17 cellular contexts compared by ENCODE assay signal in genomic region chr10:69807122-69807521, GRCh38. TPM values are rescaled to one million over a fixed set of nuclear protein-coding genes. Genes with fewer than 3 reads are reported as not detected.
DNase-seq lines count a peak whose midpoint lies in the region; FAIRE-seq and TF ChIP-seq lines count a peak whose summit lies in the region.
"Had no signal": no experiment of that assay in that cellular context is flagged by ENCODE, and none has a peak within 500 bp of the region (broad histone marks: within the 10 kb centered on the region; RNA-seq: fewer than 3 reads in every experiment).

No MANE protein-coding gene starts in this region.

- peaks cover 23 to 37% (median 29%) of the 10 kb centered on the region in 3 donors for H3K27me3 Mint-ChIP-seq in CD14-positive monocyte (ENCODE audit: low read depth in 3 of 3)

- no peaks in the 10 kb centered on the region for H3K36me3 Mint-ChIP-seq in CD14-positive monocyte

- DNase-seq in H54 (ENCODE audit: insufficient read length, low spot score) (peak; percentile 88), SW 1271 (lab: John Stamatoyannopoulos, UW) (peak; percentile 19 to 55), fibroblast of mammary gland (ENCODE audit: low read depth) (peak; percentile 70), urothelium cell line (ENCODE audit: low spot score) (peak; percentile 84), NCI-H82 treated with DMSO at 0.1 percent for 48 hours (lab: John Stamatoyannopoulos, UW; ENCODE audit: unreplicated experiment) (no peak), CD14-positive monocyte (ENCODE audit: low spot score) (no peak), dorsolateral prefrontal cortex (no peak)
- DNase-seq: activated CD4-positive, alpha-beta T cell treated with anti-CD3 and anti-CD28 coated beads for 36 hours; activated T-cell treated with anti-CD3 and anti-CD28 coated beads, Interleukin-2, amount 50 U/mL, for 4 hours; amygdala; effector memory CD8-positive, alpha-beta T cell; hypothalamus; lower lobe of right lung; MV-4-11; NK-92 treated with Interleukin-12 subunit alpha and Interleukin-12 subunit beta, amount 100 ng/mL, for 24 hours; nucleus accumbens; thyroid gland had no signal

- TF ChIP-seq CTCF in fibroblast of mammary gland (conservative IDR thresholded peaks at IDR 0.05; ENCODE audit: control insufficient read depth, insufficient read depth, low read depth, low read length) (no peak), CD14-positive monocyte (IDR thresholded peaks at IDR 0.05) (no peak), dorsolateral prefrontal cortex (IDR thresholded peaks at IDR 0.05 in 54 of 56, conservative IDR thresholded peaks at IDR 0.05 in 2 of 56; ENCODE audit: low read depth in 1 of 56, partially characterized antibody in 56 of 56) (no peak)

- H3K27ac ChIP-seq in dorsolateral prefrontal cortex: no peak overlapping the region
- H3K27ac ChIP-seq: lower lobe of right lung, thyroid gland had no signal

- intact Hi-C loops in CD14-positive monocyte (cut with micrococcal nuclease) (no loop called here), dorsolateral prefrontal cortex (cut with DNase I) (no loop called here)

- H3K4me3 ChIP-seq in fibroblast of mammary gland (ENCODE audit: control insufficient read depth, low read depth, low read length): no peak overlapping the region
- H3K4me3 ChIP-seq in dorsolateral prefrontal cortex: no peak overlapping the region
- H3K4me3 ChIP-seq: lower lobe of right lung, thyroid gland had no signal

- no peak overlapping the region for H3K4me3 Mint-ChIP-seq in CD14-positive monocyte
- H3K4me3 Mint-ChIP-seq: activated CD4-positive, alpha-beta T cell treated with anti-CD3 and anti-CD28 coated beads for 36 hours; activated T-cell treated with anti-CD3 and anti-CD28 coated beads, Interleukin-2, amount 50 U/mL, for 4 hours; effector memory CD8-positive, alpha-beta T cell had no signal

- H3K9me3 Mint-ChIP-seq in CD14-positive monocyte: peaks cover 0 to 11% (median 0%) of the 10 kb centered on the region in 7 donors
- H3K9me3 Mint-ChIP-seq: activated T-cell treated with anti-CD3 and anti-CD28 coated beads, Interleukin-2, amount 50 U/mL, for 4 hours; effector memory CD8-positive, alpha-beta T cell had no signal

- H3K27ac Mint-ChIP-seq in CD14-positive monocyte: peak overlapping the region in 1 of 7 donors; percentile 75
- H3K27ac Mint-ChIP-seq: activated CD4-positive, alpha-beta T cell treated with anti-CD3 and anti-CD28 coated beads for 36 hours; effector memory CD8-positive, alpha-beta T cell had no signal

- no peak for TF ChIP-seq POLR2A in H54 (IDR thresholded peaks at IDR 0.05; ENCODE audit: low read depth, low read length)

- peaks cover 0 to 37% (median 16%) of the 10 kb centered on the region in 45 donors for H3K27me3 ChIP-seq in dorsolateral prefrontal cortex
- H3K27me3 ChIP-seq: thyroid gland had no signal

- peaks cover under 1% of the 10 kb centered on the region for H3K4me1 Mint-ChIP-seq in CD14-positive monocyte
- H3K4me1 Mint-ChIP-seq: activated CD4-positive, alpha-beta T cell treated with anti-CD3 and anti-CD28 coated beads for 36 hours had no signal

- FAIRE-seq in H54 (lab: Jason Lieb, UNC) (peak; percentile 70), urothelium cell line (lab: Jason Lieb, UNC) (peak; percentile 23)

RNA-seq across cellular contexts. Expression of gene COL13A1, which starts 5.4 kb away (rescaled TPM):
- not detected for polyA plus RNA-seq in CD14-positive monocyte
- 1 to 10 TPM in 54 of 120 experiments, under 1 TPM in 63, not detected in 3; 0.18 to 5.6 (median 0.92) TPM for total RNA-seq in dorsolateral prefrontal cortex
- total RNA-seq: activated CD4-positive, alpha-beta T cell treated with anti-CD3 and anti-CD28 coated beads for 36 hours; activated T-cell treated with anti-CD3 and anti-CD28 coated beads, Interleukin-2, amount 50 U/mL, for 4 hours had no signal

Comparison
In these comparisons a context has a peak if more than half of its experiments do, and no peak if none do; other contexts are left out.
1. DNase-seq: peak in H54 (single experiment), SW 1271 (2 of 2), fibroblast of mammary gland (single experiment) and urothelium cell line (single experiment); none in NCI-H82 treated with DMSO at 0.1 percent for 48 hours (single experiment), CD14-positive monocyte (single experiment) and dorsolateral prefrontal cortex (0 of 10).